26 cellular contexts compared by ENCODE assay signal in genomic region chr7:149385195-149385955, GRCh38.
DNase-seq lines count a peak whose midpoint lies in the region; ATAC-seq, FAIRE-seq and TF ChIP-seq lines count a peak whose summit lies in the region.
"Had no signal": no experiment of that assay in that cellular context is flagged by ENCODE, and none has a peak within 500 bp of the region (broad histone marks: within the 10 kb centered on the region; RNA-seq: fewer than 3 reads in every experiment).

No MANE protein-coding gene starts in this region.

- FAIRE-seq in kidney (lab: Jason Lieb, UNC): no peak

- no peaks in the 10 kb centered on the region for H3K36me3 ChIP-seq in kidney (ENCODE audit: control insufficient read depth in 1 of 2, insufficient read depth in 2 of 2, low read length in 2 of 2)
- H3K36me3 ChIP-seq: esophagus muscularis mucosa, heart left ventricle, right atrium auricular region, spleen, transverse colon had no signal

- TF ChIP-seq CTCF in kidney (IDR thresholded peaks at IDR 0.05; ENCODE audit: borderline replicate concordance, extremely low read depth, insufficient read depth): no peak

- H3K9me3 ChIP-seq in kidney (ENCODE audit: control insufficient read depth in 1 of 2, low read length in 2 of 2): peaks cover 0 to 5% of the 10 kb centered on the region in 2 donors
- H3K9me3 ChIP-seq: right atrium auricular region had no signal

- H3K4me3 ChIP-seq in kidney (ENCODE audit: low read length in 2 of 2): no peak overlapping the region
- H3K4me3 ChIP-seq: esophagus muscularis mucosa, heart left ventricle, right atrium auricular region, spleen, transverse colon had no signal

- H3K9ac ChIP-seq in kidney (ENCODE audit: low read length in 2 of 2): no peak overlapping the region
- H3K9ac ChIP-seq: parathyroid adenoma had no signal

- no peak overlapping the region for H3K27ac ChIP-seq in kidney (ENCODE audit: low read depth in 2 of 2, low read length in 2 of 2)
- H3K27ac ChIP-seq: esophagus muscularis mucosa, foreskin keratinocyte, heart left ventricle, parathyroid adenoma, right atrium auricular region, spleen, transverse colon, VCaP had no signal

- ATAC-seq in HG02610 (IDR thresholded peaks at IDR 0.05; ENCODE audit: unreplicated experiment) (no peak), HG03442 (IDR thresholded peaks at IDR 0.05; ENCODE audit: unreplicated experiment) (no peak)
- ATAC-seq: foreskin keratinocyte, HCT116, heart left ventricle had no signal

- H3K4me1 ChIP-seq in kidney (ENCODE audit: control insufficient read depth in 1 of 2, insufficient read depth in 1 of 2, low read depth in 1 of 2, low read length in 2 of 2): no peaks in the 10 kb centered on the region
- H3K4me1 ChIP-seq: esophagus muscularis mucosa, parathyroid adenoma, right atrium auricular region, spleen, transverse colon had no signal

- DNase-seq in NCI-H524 (lab: John Stamatoyannopoulos, UW) (peak; percentile 15 to 26), NCI-H524 treated with DMSO at 0.1 percent for 48 hours (lab: John Stamatoyannopoulos, UW) (no peak), NCI-H1105 (lab: John Stamatoyannopoulos, UW) (peak; percentile 84), NCI-H345 (lab: John Stamatoyannopoulos, UW) (peak; percentile 60), myocyte (ENCODE audit: low read depth) (peak; percentile 3), kidney (no peak)
- DNase-seq: activated CD4-positive, alpha-beta T cell treated with anti-CD3 and anti-CD28 coated beads, Interleukin-2, amount 10 ng/mL, durations not matched to agents 24 days and 14 days; activated gamma-delta T cell treated with Interleukin-2 at 50 U/mL for 16 hours; activated T-cell treated with anti-CD3 and anti-CD28 coated beads, Interleukin-2, amount 50 U/mL, for 24 hours; endodermal cell; KBM-7; mammary epithelial cell; MM.1S; NCI-H2081; NCI-H82; spleen; transverse colon had no signal

- intact Hi-C loops in kidney (cut with DNase I): no loop called here

Comparison
In these comparisons a context has a peak if more than half of its experiments do, and no peak if none do; other contexts are left out.
1. DNase-seq: peak in NCI-H524 (2 of 2), NCI-H1105 (single experiment), NCI-H345 (single experiment) and myocyte (single experiment); none in NCI-H524 treated with DMSO at 0.1 percent for 48 hours (single experiment) and kidney (single experiment).